Comparison of ENCODE assay signal across 13 cellular contexts in genomic region chr20:23722851-23723250, GRCh38. TPM values are rescaled to one million over a fixed set of nuclear protein-coding genes. Genes with fewer than 3 reads are reported as not detected.
DNase-seq lines count a peak whose midpoint lies in the region; FAIRE-seq and TF ChIP-seq lines count a peak whose summit lies in the region.
"Not testable (repeated sequence)": the region's sequence is repeated elsewhere in the genome, so short reads cannot be mapped to it uniquely, and the experiment has no call there.
"Had no signal": no experiment of that assay in that cellular context is flagged by ENCODE, and none has a peak within 500 bp of the region (broad histone marks: within the 10 kb centered on the region; RNA-seq: fewer than 3 reads in every experiment).

No MANE protein-coding gene starts in this region.

- H3K4me3 Mint-ChIP-seq in H9, endodermal cell: not testable (repeated sequence)

- not testable (repeated sequence) for H3K23me2 ChIP-seq in H9 (ENCODE audit: insufficient read length, low read depth, low read length, poor library complexity, severe bottlenecking)

- not testable (repeated sequence) for H3K18ac ChIP-seq in H9 (ENCODE audit: insufficient read length, low read depth, low read length); mesendoderm (ENCODE audit: low read length)

- peak overlapping the region in 7 of 11 experiments; percentile 17 to 75 (median 70); a peak in 12 of 22 replicates for H3K4me2 ChIP-seq in BLaER1 treated with 17β-estradiol and CSF1 and Interleukin-3, amounts not matched to agents 10 nM and 100 nM
- not testable (repeated sequence) for H3K4me2 ChIP-seq in H9 (ENCODE audit: insufficient read depth, insufficient read length, low read length); mesendoderm (ENCODE audit: low read length)

- H3K36me3 ChIP-seq in BLaER1 treated with 17β-estradiol and CSF1 and Interleukin-3, amounts not matched to agents 10 nM and 100 nM; endodermal cell (ENCODE audit: control insufficient read depth, insufficient read depth, low read length); mesendoderm (ENCODE audit: control insufficient read depth, insufficient read depth, low read length): not testable (repeated sequence)

- not testable (repeated sequence) for H3K27ac Mint-ChIP-seq in H9, endodermal cell

- H3T11ph ChIP-seq in H9 (ENCODE audit: low read length): not testable (repeated sequence)

- peak; percentile 64 for DNase-seq in H9
- peak; percentile 82 for DNase-seq in endodermal cell
- peak; percentile 7 for DNase-seq in iPS-NIHi11 (ENCODE audit: low spot score)
- DNase-seq in mesendoderm: peak; percentile 37
- DNase-seq in urothelium cell line (ENCODE audit: low spot score): not testable (repeated sequence)

- not testable (repeated sequence) for H2BK20ac ChIP-seq in H9 (ENCODE audit: low read depth, low read length, poor library complexity, severe bottlenecking)

- H2BK120ac ChIP-seq in H9 (ENCODE audit: low read depth, low read length, poor library complexity, severe bottlenecking); mesendoderm (ENCODE audit: low read depth, low read length): not testable (repeated sequence)

- H2AFZ ChIP-seq in H9 (ENCODE audit: low read length): not testable (repeated sequence)

- H4K8ac ChIP-seq in H9 (replicated peaks; ENCODE audit: insufficient read length, low read depth, low read length); mesendoderm (ENCODE audit: low read depth, low read length): not testable (repeated sequence)

- H3K79me1 ChIP-seq in H9 (ENCODE audit: insufficient read depth, low read depth, low read length, poor library complexity, severe bottlenecking); mesendoderm (ENCODE audit: low read length): not testable (repeated sequence)

- not testable (repeated sequence) for H3K14ac ChIP-seq in H9 (ENCODE audit: insufficient read depth, low read length)

- H2BK5ac ChIP-seq in H9 (ENCODE audit: insufficient read length, low read length); mesendoderm (ENCODE audit: low read length): not testable (repeated sequence)

- H3K4me1 ChIP-seq in BLaER1 treated with 17β-estradiol and CSF1 and Interleukin-3, amounts not matched to agents 10 nM and 100 nM: peaks cover 0 to 30% (median 23%) of the 10 kb centered on the region in 10 experiments; a peak in 15 of 20 replicates
- H3K4me1 ChIP-seq in H9 (ENCODE audit: insufficient read depth, low read length); endodermal cell (ENCODE audit: control insufficient read depth, insufficient read depth, low read length); mesendoderm (ENCODE audit: control insufficient read depth, low read depth, low read length): not testable (repeated sequence)

- not testable (repeated sequence) for H3K27me3 Mint-ChIP-seq in H9 (ENCODE audit: low read depth); endodermal cell (ENCODE audit: insufficient read depth)

- not testable (repeated sequence) for H3K9ac ChIP-seq in BLaER1 treated with 17β-estradiol and CSF1 and Interleukin-3, amounts not matched to agents 10 nM and 100 nM; H9 (ENCODE audit: extremely low read depth, insufficient read length, low read length); endodermal cell (ENCODE audit: extremely low read depth, low read length, poor library complexity, severe bottlenecking); mesendoderm (ENCODE audit: low read length)

- H2BK15ac ChIP-seq in H9 (ENCODE audit: low read depth, low read length); mesendoderm (replicated peaks; ENCODE audit: low read depth): not testable (repeated sequence)

- not testable (repeated sequence) for H2BK12ac ChIP-seq in H9 (ENCODE audit: insufficient read length, low read depth, low read length)

- WGBS in H9 (ENCODE audit: extremely low coverage, insufficient read length, low lambda C conversion rate): no CpG with 5 or more reads among the region's 5 CpGs
- 76 to 82% methylated on average over 2 to 5 of the region's 5 CpGs for WGBS in endodermal cell (ENCODE audit: insufficient coverage in 1 of 2, insufficient read length in 1 of 2), 2 experiments
- no CpG with 5 or more reads among the region's 5 CpGs for WGBS in mesendoderm (ENCODE audit: extremely low coverage, insufficient coverage, low lambda C conversion rate)

- H3K4me1 Mint-ChIP-seq in H9: not testable (repeated sequence)
- peaks cover 25% of the 10 kb centered on the region for H3K4me1 Mint-ChIP-seq in endodermal cell

- H4K20me1 ChIP-seq in BLaER1 treated with 17β-estradiol and CSF1 and Interleukin-3, amounts not matched to agents 10 nM and 100 nM; H9 (ENCODE audit: control insufficient read depth, insufficient read depth, insufficient read length): not testable (repeated sequence)

- not testable (repeated sequence) for H3K27ac ChIP-seq in BLaER1 treated with 17β-estradiol and CSF1 and Interleukin-3, amounts not matched to agents 10 nM and 100 nM; H9 (ENCODE audit: insufficient read length, low read depth, low read length); endodermal cell (ENCODE audit: low read depth, low read length); mesendoderm (ENCODE audit: low read depth, low read length)

- not testable (repeated sequence) for H3K27me3 ChIP-seq in BLaER1 treated with 17β-estradiol and CSF1 and Interleukin-3, amounts not matched to agents 10 nM and 100 nM; H9 (ENCODE audit: insufficient read depth, low read length); endodermal cell (ENCODE audit: control insufficient read depth, insufficient read depth, low read length, poor library complexity, severe bottlenecking); mesendoderm (ENCODE audit: insufficient read depth, low read length, poor library complexity)

- H3K79me2 ChIP-seq in H9 (ENCODE audit: insufficient read depth, low read length); mesendoderm (ENCODE audit: control insufficient read depth, insufficient read depth, low read length): not testable (repeated sequence)

- not testable (repeated sequence) for H3K36me3 Mint-ChIP-seq in H9 (ENCODE audit: insufficient read depth in 1 of 3, low read depth in 3 of 3); endodermal cell (ENCODE audit: low read depth)

- H4K5ac ChIP-seq in H9 (ENCODE audit: insufficient read length, low read depth, low read length); mesendoderm (ENCODE audit: low read length): not testable (repeated sequence)

- not testable (repeated sequence) for TF ChIP-seq CTCF in H9 (conservative IDR thresholded peaks at IDR 0.05)
- TF ChIP-seq CTCF in endodermal cell (conservative IDR thresholded peaks at IDR 0.05): peak; percentile 48

- H3K56ac ChIP-seq in H9 (ENCODE audit: insufficient read length, low read depth, low read length); mesendoderm (ENCODE audit: low read length): not testable (repeated sequence)

- not testable (repeated sequence) for H3K9me3 ChIP-seq in BLaER1 treated with 17β-estradiol and CSF1 and Interleukin-3, amounts not matched to agents 10 nM and 100 nM (replicated peaks in 1 of 11); H9 (ENCODE audit: control insufficient read depth, low read depth, low read length); endodermal cell (ENCODE audit: control insufficient read depth, low read length)

- peak; percentile 9 for FAIRE-seq in urothelium cell line (lab: Jason Lieb, UNC)

- H3K9me3 Mint-ChIP-seq in H9, endodermal cell: not testable (repeated sequence)

- not testable (repeated sequence) for H2AK5ac ChIP-seq in H9 (ENCODE audit: insufficient read length, low read length); mesendoderm (ENCODE audit: low read length)

- H3K4me3 ChIP-seq in BLaER1 treated with 17β-estradiol and CSF1 and Interleukin-3, amounts not matched to agents 10 nM and 100 nM; endodermal cell (ENCODE audit: low read length); mesendoderm (ENCODE audit: low read length): not testable (repeated sequence)

- H3K23ac ChIP-seq in H9 (ENCODE audit: insufficient read length, low read depth, low read length); mesendoderm (ENCODE audit: low read length): not testable (repeated sequence)

- H3K4ac ChIP-seq in H9 (ENCODE audit: low read depth, low read length); mesendoderm (ENCODE audit: low read depth, low read length): not testable (repeated sequence)

- H4K91ac ChIP-seq in H9 (ENCODE audit: insufficient read length, low read depth, low read length): not testable (repeated sequence)

RNA-seq across cellular contexts. Expression of gene CST1, which starts 27.9 kb away (rescaled TPM):
- 1.7 and 1.9 TPM in 2 replicates for total RNA-seq in H9 (2021)
- 1,000 to 10,000 TPM in 1 of 2 donors, 100 to 1,000 TPM in 1; 123 to 1,051 TPM for total RNA-seq in endodermal cell
- 161 TPM for polyA plus RNA-seq in endodermal cell (2013, experiment 1 of 2)
- polyA plus RNA-seq in endodermal cell (2013, experiment 2 of 2): 92.8 TPM
- polyA plus RNA-seq in mesendoderm (2013, experiment 1 of 2): 2.0 TPM
- 1.8 TPM for polyA plus RNA-seq in mesendoderm (2013, experiment 2 of 2)
- total RNA-seq: CD4-positive, CD25-positive, alpha-beta regulatory T cell; CD8-positive, alpha-beta T cell; GM12878; GM23248; HFFc6 had no signal
- polyA plus RNA-seq: CD4-positive, CD25-positive, alpha-beta regulatory T cell; GM12878; GM23248 had no signal

RNA-seq across cellular contexts. Expression of gene CST4, which starts 34.0 kb away (rescaled TPM):
- total RNA-seq in H9 (2021) (not detected in 2 replicates), endodermal cell (1 to 10 TPM; 2.0 to 2.3 TPM)
- polyA plus RNA-seq in endodermal cell (2013, experiment 1 of 2): 0.68 TPM
- 0.54 TPM for polyA plus RNA-seq in endodermal cell (2013, experiment 2 of 2)
- polyA plus RNA-seq in mesendoderm (2013, experiment 1 of 2): 0.10 TPM
- polyA plus RNA-seq in mesendoderm (2013, experiment 2 of 2): not detected
- total RNA-seq: CD4-positive, CD25-positive, alpha-beta regulatory T cell; CD8-positive, alpha-beta T cell; GM12878; GM23248; H4; HFFc6 had no signal
- polyA plus RNA-seq: A549; CD4-positive, CD25-positive, alpha-beta regulatory T cell; GM12878; GM23248 had no signal

Comparison
In these comparisons a context has a peak if more than half of its experiments do, and no peak if none do; other contexts are left out.
1. RNA of gene CST1, which starts 27.9 kb away (total RNA-seq): 123 to 1,051 TPM in endodermal cell; 1.7 to 1.9 TPM in H9; every median in the first group is over 10 times any median in the second.